Comparison of ENCODE assay signal across 20 cellular contexts in the genomic region with DNA sequence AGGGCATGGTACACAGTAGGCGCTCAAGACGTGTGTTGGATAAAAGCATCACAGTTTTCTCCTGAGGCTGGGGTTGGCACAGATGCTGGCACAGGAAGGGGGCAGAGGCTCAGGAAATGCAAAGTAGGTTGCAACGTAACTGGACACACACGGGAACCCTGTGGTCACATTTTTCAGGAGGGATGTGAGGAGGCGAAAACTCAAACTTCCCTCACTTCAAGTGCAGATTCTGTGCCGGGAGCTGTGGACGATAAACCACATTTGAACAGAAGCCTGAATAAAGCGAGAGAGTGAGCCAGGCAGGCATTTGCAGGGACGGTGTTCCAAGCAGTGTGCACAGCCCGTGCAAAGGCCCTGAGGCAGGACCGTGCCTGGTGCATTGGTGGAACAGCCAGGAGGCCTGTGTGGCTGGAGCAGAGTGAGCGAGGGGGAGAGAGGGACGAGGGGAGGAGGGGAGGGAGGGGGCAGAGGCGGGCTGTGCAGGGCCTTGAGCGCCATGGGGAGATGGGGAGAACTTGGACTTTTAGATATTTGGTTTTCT. TPM values are rescaled to one million over a fixed set of nuclear protein-coding genes. Genes with fewer than 3 reads are reported as not detected.
A peak's percentile ranks its signal among the peaks of the same experiment; 100 is the strongest.
DNase-seq lines count a peak whose midpoint lies in the region; ATAC-seq and TF ChIP-seq lines count a peak whose summit lies in the region.
"Had no signal": no experiment of that assay in that cellular context is flagged by ENCODE, and none has a peak within 500 bp of the region (broad histone marks: within the 10 kb centered on the region; RNA-seq: fewer than 3 reads in every experiment).

No MANE protein-coding gene starts in this region.

- H2AFZ ChIP-seq in fibroblast of lung (ENCODE audit: low read length): no peak overlapping the region
- H2AFZ ChIP-seq: GM23338 had no signal

- intact Hi-C loops in heart left ventricle (cut with DNase I): loop anchor here in 1 of 10 donors (5.0 kb wide), 1 partner anchor 39 kb away; a partner anchor contains a TSS
- intact Hi-C loops in left cardiac atrium (cut with DNase I): loop anchor here (5.0 to 10.0 kb wide), 2 partner anchors 39 to 72 kb away; a partner anchor contains a TSS
- intact Hi-C loops in sigmoid colon (cut with DNase I): no loop called here

- no peaks in the 10 kb centered on the region for H4K20me1 ChIP-seq in fibroblast of lung (ENCODE audit: control insufficient read depth, extremely low read depth, insufficient read depth, low read length)

- no peak overlapping the region for H3K9ac ChIP-seq in fibroblast of lung (ENCODE audit: insufficient read depth, low read length)
- H3K9ac ChIP-seq: neural progenitor cell had no signal

- TF ChIP-seq CTCF in heart left ventricle (IDR thresholded peaks at IDR 0.05): no peak
- TF ChIP-seq CTCF in fibroblast of lung (conservative IDR thresholded peaks at IDR 0.05 in 1 of 2, IDR thresholded peaks at IDR 0.05 in 1 of 2; ENCODE audit: low read depth in 1 of 2, low read length in 2 of 2): no peak
- TF ChIP-seq CTCF in sigmoid colon (IDR thresholded peaks at IDR 0.05): no peak

- no peak for DNase-seq in heart left ventricle
- no peak for DNase-seq in left cardiac atrium
- DNase-seq in fibroblast of lung (ENCODE audit: low read depth in 2 of 2): no peak
- no peak for DNase-seq in sigmoid colon
- no peak for DNase-seq in effector CD8-positive, alpha-beta T cell (lab: John Stamatoyannopoulos, UW)
- DNase-seq in NCI-H69 (lab: John Stamatoyannopoulos, UW): no peak
- DNase-seq: activated effector memory CD4-positive, alpha-beta T cell treated with anti-CD3 and anti-CD28 coated beads, Interleukin-2, amount 50 U/mL, for 16 hours; DMS53; mesenchymal stem cell; MV-4-11; NCI-H2081 treated with DMSO at 0.1 percent for 48 hours; NCI-H524; stimulated activated CD4-positive, alpha-beta T cell treated with anti-CD3 and anti-CD28 coated beads, Interleukin-2, amount 100 ng/mL, for 48 hours; T-helper 9 cell; trophoblast cell had no signal

- peaks cover 64% of the 10 kb centered on the region for H3K79me2 ChIP-seq in fibroblast of lung (ENCODE audit: control insufficient read depth, insufficient read depth, low read length)

- H3K4me1 ChIP-seq in heart left ventricle (peaks cover 9 to 79% (median 53%) of the 10 kb centered on the region in 12 donors), fibroblast of lung (ENCODE audit: control insufficient read depth, extremely low read depth, insufficient read depth, low read length) (peaks cover 19% of the 10 kb centered on the region), sigmoid colon (peaks cover 0 to 92% (median 85%) of the 10 kb centered on the region in 4 donors), urinary bladder (ENCODE audit: insufficient read depth) (no peaks in the 10 kb centered on the region)

- H3K4me2 ChIP-seq in fibroblast of lung (ENCODE audit: extremely low read depth, insufficient read depth, low read length): no peak overlapping the region
- H3K4me2 ChIP-seq: GM23338, neural progenitor cell had no signal

- TF ChIP-seq POLR2A in heart left ventricle (IDR thresholded peaks at IDR 0.05) (no peak), sigmoid colon (IDR thresholded peaks at IDR 0.05) (no peak)

- peaks cover 0 to 25% (median 0%) of the 10 kb centered on the region in 9 donors for H3K36me3 ChIP-seq in heart left ventricle
- H3K36me3 ChIP-seq in fibroblast of lung (ENCODE audit: control insufficient read depth, insufficient read depth, low read length): peaks cover 7% of the 10 kb centered on the region
- H3K36me3 ChIP-seq in sigmoid colon: no peaks in the 10 kb centered on the region
- no peaks in the 10 kb centered on the region for H3K36me3 ChIP-seq in urinary bladder (ENCODE audit: insufficient read depth)
- H3K36me3 ChIP-seq: neural progenitor cell had no signal

- H3K27ac ChIP-seq in heart left ventricle (peak overlapping the region in 11 of 12 donors; percentile 95 to 100 (median 99)), fibroblast of lung (ENCODE audit: insufficient read depth, low read length) (peak overlapping the region; percentile 27), sigmoid colon (peak overlapping the region; percentile 98 to 100 (median 98)), urinary bladder (ENCODE audit: low read depth) (peak overlapping the region; percentile 4)
- H3K27ac ChIP-seq: neural progenitor cell had no signal

- H3K4me3 ChIP-seq in heart left ventricle (no peak overlapping the region), fibroblast of lung (replicated peaks in 1 of 4; ENCODE audit: control extremely low read depth in 1 of 4, insufficient read depth in 1 of 4, low read depth in 3 of 4, low read length in 4 of 4) (no peak overlapping the region), sigmoid colon (no peak overlapping the region), urinary bladder (ENCODE audit: low read depth, low read length) (no peak overlapping the region)
- H3K4me3 ChIP-seq: GM23338, neural progenitor cell had no signal

- WGBS in heart left ventricle, 4 donors: 73 to 84% (median 77%) methylated on average over 15 of the region's 15 CpGs
- 82 to 84% methylated on average over 15 of the region's 15 CpGs for WGBS in sigmoid colon, 2 donors
- WGBS in urinary bladder: 75% methylated on average over 15 of the region's 15 CpGs

- H3K27me3 ChIP-seq in heart left ventricle (no peaks in the 10 kb centered on the region), fibroblast of lung (ENCODE audit: control insufficient read depth, insufficient read depth, low read length) (no peaks in the 10 kb centered on the region), sigmoid colon (no peaks in the 10 kb centered on the region)

- no peak for TF ChIP-seq EP300 in sigmoid colon (IDR thresholded peaks at IDR 0.05)

- ATAC-seq in heart left ventricle (no peak), left cardiac atrium (no peak), GM21786 (IDR thresholded peaks at IDR 0.05; ENCODE audit: unreplicated experiment) (no peak)
- ATAC-seq: GM23338, sciatic nerve had no signal

- H3K9me3 ChIP-seq in heart left ventricle (no peaks in the 10 kb centered on the region), fibroblast of lung (ENCODE audit: control insufficient read depth, insufficient read depth, low read depth, low read length) (no peaks in the 10 kb centered on the region), sigmoid colon (no peaks in the 10 kb centered on the region)

RNA-seq across cellular contexts. Expression of a gene that starts 40.3 kb away (rescaled TPM):
- total RNA-seq in heart left ventricle (100 to 1,000 TPM; 107 to 267 (median 155) TPM), left cardiac atrium (100 to 1,000 TPM; 144 to 173 TPM), fibroblast of lung (34.9 and 66.4 TPM in 2 replicates), sigmoid colon (100 to 1,000 TPM in 1 of 4 donors, 10 to 100 TPM in 3; 63.2 to 114 (median 74.2) TPM), urinary bladder (26.4 TPM)
- polyA plus RNA-seq in heart left ventricle (100 to 1,000 TPM; 159 to 192 TPM), fibroblast of lung (7.9 and 16.6 TPM in 2 replicates), sigmoid colon (10 to 100 TPM in 2 of 3 donors, 1 to 10 TPM in 1; 9.0 to 45.7 (median 10.2) TPM), urinary bladder (112 TPM)
- 89.7 and 117 TPM in 2 replicates for polyA plus RNA-seq in fibroblast of lung (2012)
- 101 and 159 TPM in 2 replicates for polyA minus RNA-seq in fibroblast of lung (ENCODE audit: low replicate concordance)

Comparison
In these comparisons a context has a peak if more than half of its experiments do, and no peak if none do; other contexts are left out.
1. H3K27ac ChIP-seq: peak in every context shown above with its lines; median percentile 99 in heart left ventricle; 98 in sigmoid colon; 27 in fibroblast of lung; 4 in urinary bladder.